9 cellular contexts compared by ENCODE assay signal in genomic region chr20:33933469-33933909, GRCh38.
DNase-seq lines count a peak whose midpoint lies in the region; ATAC-seq and TF ChIP-seq lines count a peak whose summit lies in the region.
"Had no signal": no experiment of that assay in that cellular context is flagged by ENCODE, and none has a peak within 500 bp of the region (broad histone marks: within the 10 kb centered on the region; RNA-seq: fewer than 3 reads in every experiment).

No MANE protein-coding gene starts in this region.

- H3K4me3 ChIP-seq in epithelial cell of esophagus (ENCODE audit: low read length) (no peak overlapping the region), mucosa of descending colon (no peak overlapping the region)
- H3K4me3 ChIP-seq: BLaER1 had no signal

- H3K27ac Mint-ChIP-seq in mesothelial cell of epicardium, result no peak overlapping the region

- H3K4me1 ChIP-seq in mucosa of descending colon (ENCODE audit: low read depth), result no peaks in the 10 kb centered on the region
- H3K4me1 ChIP-seq: BLaER1 had no signal

- no peaks in the 10 kb centered on the region for H3K4me1 Mint-ChIP-seq in mesothelial cell of epicardium

- no peaks in the 10 kb centered on the region for H3K9me3 Mint-ChIP-seq in mesothelial cell of epicardium

- H3K27me3 Mint-ChIP-seq in mesothelial cell of epicardium (ENCODE audit: low read depth), result peaks cover 2% of the 10 kb centered on the region

- DNase-seq in NCI-H1417 (lab: John Stamatoyannopoulos, UW), result peak; percentile 25 to 65 (median 33)
- DNase-seq in NCI-H1417 treated with DMSO at 0.1 percent for 48 hours (lab: John Stamatoyannopoulos, UW), result no peak
- DNase-seq in NCI-H460 (ENCODE audit: extremely low read depth, low read depth), result peak; percentile 47
- peak in 2 of 3 experiments; percentile 8 to 24 for DNase-seq in activated CD8-positive, alpha-beta memory T cell treated with anti-CD3 and anti-CD28 coated beads for 48 hours (ENCODE audit: low read depth in 2 of 3, low spot score in 2 of 3)
- DNase-seq in epithelial cell of esophagus (ENCODE audit: low read depth), result peak; percentile 78
- DNase-seq in mucosa of descending colon, result peak; percentile 51 to 74 (median 63)
- DNase-seq in stimulated activated naive CD4-positive, alpha-beta T cell (lab: John Stamatoyannopoulos, UW), result peak in 5 of 6 experiments; percentile 14 to 41 (median 33)
- no peak for DNase-seq in mesothelial cell of epicardium (ENCODE audit: low spot score in 2 of 2, unreplicated experiment in 2 of 2)

- H3K9me3 ChIP-seq in mucosa of descending colon, result no peaks in the 10 kb centered on the region
- H3K9me3 ChIP-seq: BLaER1 had no signal

- ATAC-seq in mucosa of descending colon, result peak; percentile 94

- H3K4me3 Mint-ChIP-seq in mesothelial cell of epicardium, result no peak overlapping the region

- no peaks in the 10 kb centered on the region for H3K36me3 Mint-ChIP-seq in mesothelial cell of epicardium

- peak; percentile 68 for TF ChIP-seq CTCF in epithelial cell of esophagus (IDR thresholded peaks at IDR 0.05; ENCODE audit: insufficient read depth, low read depth, low read length, missing control alignments)
- peak; percentile 23 for TF ChIP-seq CTCF in mucosa of descending colon (IDR thresholded peaks at IDR 0.05)
- no peak for TF ChIP-seq CTCF in mesothelial cell of epicardium (IDR thresholded peaks at IDR 0.05; ENCODE audit: unreplicated experiment)

- intact Hi-C loops in mucosa of descending colon (cut with DNase I, micrococcal nuclease), result no loop called here

- no peaks in the 10 kb centered on the region for H3K36me3 ChIP-seq in mucosa of descending colon (ENCODE audit: low read depth)
- H3K36me3 ChIP-seq: BLaER1 had no signal

Comparison
In these comparisons a context has a peak if more than half of its experiments do, and no peak if none do; other contexts are left out.
1. DNase-seq: peak in NCI-H1417 (3 of 3), NCI-H460 (single experiment), activated CD8-positive, alpha-beta memory T cell treated with anti-CD3 and anti-CD28 coated beads for 48 hours (2 of 3), epithelial cell of esophagus (single experiment), mucosa of descending colon (3 of 3) and stimulated activated naive CD4-positive, alpha-beta T cell (5 of 6); none in NCI-H1417 treated with DMSO at 0.1 percent for 48 hours (single experiment) and mesothelial cell of epicardium (0 of 2).